Comparison of ENCODE assay signal across 2 cellular contexts in the genomic region with DNA sequence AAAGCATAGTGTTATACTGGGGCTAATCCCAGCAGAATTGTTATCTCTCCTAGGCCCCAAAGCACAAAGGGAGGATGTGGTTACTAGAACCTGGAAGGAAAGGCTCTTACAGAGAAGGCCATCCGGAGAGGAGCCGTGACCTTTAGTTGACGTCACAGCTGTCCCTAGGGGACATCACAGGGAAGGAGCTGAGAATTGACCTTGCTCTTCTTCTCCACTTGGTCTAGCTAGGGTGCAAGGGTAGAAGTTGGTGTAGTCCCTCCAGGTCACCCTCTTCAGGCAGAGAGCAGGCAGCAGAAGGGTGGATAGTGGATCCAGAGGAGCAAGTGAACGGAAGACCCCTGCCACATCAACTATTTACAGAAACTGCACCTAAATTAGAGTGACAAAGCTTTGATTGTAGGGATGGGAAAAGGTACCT.
TF ChIP-seq lines count a peak whose summit lies in the region.

No MANE protein-coding gene starts in this region.

TF ChIP-seq in HepG2, 621 proteins besides CTCF, POLR2A, EP300 and RAD21:
- TF ChIP-seq CREB1 (IDR thresholded peaks at IDR 0.05) (peak; percentile 65), CREB1 (CRISPR knock-in tag; IDR thresholded peaks at IDR 0.05) (no peak)
- TF ChIP-seq, protein P1, sequence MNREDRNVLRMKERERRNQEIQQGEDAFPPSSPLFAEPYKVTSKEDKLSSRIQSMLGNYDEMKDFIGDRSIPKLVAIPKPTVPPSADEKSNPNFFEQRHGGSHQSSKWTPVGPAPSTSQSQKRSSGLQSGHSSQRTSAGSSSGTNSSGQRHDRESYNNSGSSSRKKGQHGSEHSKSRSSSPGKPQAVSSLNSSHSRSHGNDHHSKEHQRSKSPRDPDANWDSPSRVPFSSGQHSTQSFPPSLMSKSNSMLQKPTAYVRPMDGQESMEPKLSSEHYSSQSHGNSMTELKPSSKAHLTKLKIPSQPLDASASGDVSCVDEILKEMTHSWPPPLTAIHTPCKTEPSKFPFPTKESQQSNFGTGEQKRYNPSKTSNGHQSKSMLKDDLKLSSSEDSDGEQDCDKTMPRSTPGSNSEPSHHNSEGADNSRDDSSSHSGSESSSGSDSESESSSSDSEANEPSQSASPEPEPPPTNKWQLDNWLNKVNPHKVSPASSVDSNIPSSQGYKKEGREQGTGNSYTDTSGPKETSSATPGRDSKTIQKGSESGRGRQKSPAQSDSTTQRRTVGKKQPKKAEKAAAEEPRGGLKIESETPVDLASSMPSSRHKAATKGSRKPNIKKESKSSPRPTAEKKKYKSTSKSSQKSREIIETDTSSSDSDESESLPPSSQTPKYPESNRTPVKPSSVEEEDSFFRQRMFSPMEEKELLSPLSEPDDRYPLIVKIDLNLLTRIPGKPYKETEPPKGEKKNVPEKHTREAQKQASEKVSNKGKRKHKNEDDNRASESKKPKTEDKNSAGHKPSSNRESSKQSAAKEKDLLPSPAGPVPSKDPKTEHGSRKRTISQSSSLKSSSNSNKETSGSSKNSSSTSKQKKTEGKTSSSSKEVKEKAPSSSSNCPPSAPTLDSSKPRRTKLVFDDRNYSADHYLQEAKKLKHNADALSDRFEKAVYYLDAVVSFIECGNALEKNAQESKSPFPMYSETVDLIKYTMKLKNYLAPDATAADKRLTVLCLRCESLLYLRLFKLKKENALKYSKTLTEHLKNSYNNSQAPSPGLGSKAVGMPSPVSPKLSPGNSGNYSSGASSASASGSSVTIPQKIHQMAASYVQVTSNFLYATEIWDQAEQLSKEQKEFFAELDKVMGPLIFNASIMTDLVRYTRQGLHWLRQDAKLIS (CRISPR knock-in tag; IDR thresholded peaks at IDR 0.05), result no peak

TF ChIP-seq in SK-N-SH, 30 proteins besides CTCF, POLR2A, EP300 and RAD21:
- no peak for TF ChIP-seq FOSL2 (IDR thresholded peaks at IDR 0.05; ENCODE audit: borderline replicate concordance, low read depth)
- no peak for TF ChIP-seq RCOR1 (IDR thresholded peaks at IDR 0.05; ENCODE audit: low read length)
- TF ChIP-seq FOXM1 (IDR thresholded peaks at IDR 0.05; ENCODE audit: low read depth), result no peak
- no peak for TF ChIP-seq FOXJ3 (CRISPR knock-in tag; IDR thresholded peaks at IDR 0.05)
- TF ChIP-seq, protein P2, sequence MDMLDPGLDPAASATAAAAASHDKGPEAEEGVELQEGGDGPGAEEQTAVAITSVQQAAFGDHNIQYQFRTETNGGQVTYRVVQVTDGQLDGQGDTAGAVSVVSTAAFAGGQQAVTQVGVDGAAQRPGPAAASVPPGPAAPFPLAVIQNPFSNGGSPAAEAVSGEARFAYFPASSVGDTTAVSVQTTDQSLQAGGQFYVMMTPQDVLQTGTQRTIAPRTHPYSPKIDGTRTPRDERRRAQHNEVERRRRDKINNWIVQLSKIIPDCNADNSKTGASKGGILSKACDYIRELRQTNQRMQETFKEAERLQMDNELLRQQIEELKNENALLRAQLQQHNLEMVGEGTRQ (IDR thresholded peaks at IDR 0.05; ENCODE audit: borderline replicate concordance, low read depth, low read length), result no peak
- TF ChIP-seq CHD2 (IDR thresholded peaks at IDR 0.05; ENCODE audit: low read length, partially characterized antibody), result no peak
- no peak for TF ChIP-seq TEAD4 (IDR thresholded peaks at IDR 0.05; ENCODE audit: borderline replicate concordance, insufficient read depth)
- TF ChIP-seq TCF12 (IDR thresholded peaks at IDR 0.05), result no peak
- TF ChIP-seq TAF1 (IDR thresholded peaks at IDR 0.05; ENCODE audit: borderline replicate concordance, low read depth, low read length), result no peak
- TF ChIP-seq NFIC (IDR thresholded peaks at IDR 0.05; ENCODE audit: borderline replicate concordance), result no peak
- no peak for TF ChIP-seq EZH2phosphoT487 (IDR thresholded peaks at IDR 0.05; ENCODE audit: borderline replicate concordance, low read depth)
- no peak for TF ChIP-seq RXRA (IDR thresholded peaks at IDR 0.05; ENCODE audit: borderline replicate concordance, low read depth)
- no peak for TF ChIP-seq SIN3A (IDR thresholded peaks at IDR 0.05; ENCODE audit: borderline replicate concordance, low read depth, low read length)
- TF ChIP-seq GABPA (IDR thresholded peaks at IDR 0.05; ENCODE audit: low read depth), result no peak
- no peak for TF ChIP-seq YY1 (IDR thresholded peaks at IDR 0.05; ENCODE audit: low read depth)
TF ChIP-seq in SK-N-SH: peak in this region for 0.
